ENCODE assay signal across 17 cellular contexts in the genomic region with DNA sequence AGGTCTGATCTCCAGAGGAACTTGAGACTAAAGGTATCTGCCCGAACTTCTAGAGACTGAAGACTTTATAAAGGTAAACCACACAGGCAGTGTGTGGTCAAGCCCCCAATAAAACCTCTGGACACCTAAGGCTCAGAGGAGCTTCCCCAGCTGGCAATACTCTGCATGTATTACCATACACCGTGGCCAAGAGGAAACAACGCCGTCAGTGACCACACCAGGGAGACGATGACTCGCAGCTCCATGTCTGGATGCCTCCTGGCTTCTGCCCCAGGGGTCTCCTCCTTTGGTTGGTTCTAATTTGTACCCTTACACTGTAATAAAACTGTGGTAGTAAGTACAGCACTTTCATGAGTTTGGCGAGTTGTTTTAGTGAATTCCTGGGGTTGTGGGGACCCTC. TPM values are rescaled to one million over a fixed set of nuclear protein-coding genes. Genes with fewer than 3 reads are reported as not detected.
A peak's percentile ranks its signal among the peaks of the same experiment; 100 is the strongest.
DNase-seq lines count a peak whose midpoint lies in the region; ATAC-seq and TF ChIP-seq lines count a peak whose summit lies in the region.
"Had no signal": no experiment of that assay in that cellular context is flagged by ENCODE, and none has a peak within 500 bp of the region (broad histone marks: within the 10 kb centered on the region; RNA-seq: fewer than 3 reads in every experiment).

No MANE protein-coding gene starts in this region.

- TF ChIP-seq CTCF in A673 (conservative IDR thresholded peaks at IDR 0.05; ENCODE audit: low read depth, low read length) (no peak), foreskin keratinocyte (conservative IDR thresholded peaks at IDR 0.05) (no peak)

- H3K27me3 ChIP-seq in A673 (replicated peaks; ENCODE audit: insufficient read depth, low read depth, low read length, poor library complexity) (no peaks in the 10 kb centered on the region), adipocyte (replicated peaks; ENCODE audit: control insufficient read depth, insufficient read depth, low read length) (no peaks in the 10 kb centered on the region), foreskin keratinocyte (no peaks in the 10 kb centered on the region)
- H3K27me3 ChIP-seq: Peyer's patch, upper lobe of left lung had no signal

- CTCF ChIA-PET in A673 (lab: Charles Lee), result no interaction called here

- intact Hi-C loops in A673 (cut with micrococcal nuclease; ENCODE audit: unreplicated experiment), result loop anchor here (5.0 to 10.0 kb wide), 2 partner anchors 62 to 360 kb away; no protein-coding TSS in a partner anchor

- H3K36me3 ChIP-seq in A673 (ENCODE audit: insufficient read depth, low read length, poor library complexity, severe bottlenecking), result peaks cover 4% of the 10 kb centered on the region
- peaks cover 6% of the 10 kb centered on the region for H3K36me3 ChIP-seq in adipocyte (ENCODE audit: control insufficient read depth, insufficient read depth, low read length, severe bottlenecking)

- H3K27ac ChIP-seq in A673 (ENCODE audit: low read depth, low read length, poor library complexity, severe bottlenecking) (peak overlapping the region; percentile 48), foreskin keratinocyte (no peak overlapping the region)
- H3K27ac ChIP-seq: HL-60, parathyroid adenoma, Peyer's patch, upper lobe of left lung had no signal

- H3K4me3 ChIP-seq in A673 (ENCODE audit: low read depth, low read length, poor library complexity, severe bottlenecking) (no peak overlapping the region), adipocyte (ENCODE audit: low read length) (no peak overlapping the region)
- H3K4me3 ChIP-seq: lung, Peyer's patch, upper lobe of left lung had no signal

- H3K9me3 ChIP-seq in A673 (ENCODE audit: low read depth, low read length, poor library complexity, severe bottlenecking) (no peaks in the 10 kb centered on the region), adipocyte (ENCODE audit: control insufficient read depth, low read length) (no peaks in the 10 kb centered on the region)
- H3K9me3 ChIP-seq: Peyer's patch, upper lobe of left lung had no signal

- DNase-seq in A673 (ENCODE audit: low spot score) (peak; percentile 29), HT1080 (ENCODE audit: low read depth) (peak; percentile 77), adipocyte (ENCODE audit: low read depth) (peak; percentile 40), foreskin keratinocyte (peak; percentile 18 to 39), SIG-M5 (lab: John Stamatoyannopoulos, UW) (no peak), NCI-H345 treated with DMSO at 0.1 percent for 48 hours (lab: John Stamatoyannopoulos, UW; ENCODE audit: unreplicated experiment) (no peak), KG1 (lab: John Stamatoyannopoulos, UW) (no peak)
- DNase-seq: activated CD4-positive, alpha-beta memory T cell treated with anti-CD3 and anti-CD28 coated beads, Interleukin-2, amount 10 ng/mL, durations not matched to agents 7 days and 5 days; activated effector memory CD4-positive, alpha-beta T cell treated with Interleukin-2 at 50 U/mL for 16 hours; NCI-H1092 treated with DMSO at 0.1 percent for 48 hours; NCI-H446; Peyer's patch; upper lobe of left lung had no signal

- ATAC-seq in foreskin keratinocyte (peak; percentile 68), HG03439 (IDR thresholded peaks at IDR 0.05; ENCODE audit: unreplicated experiment) (no peak)

- POLR2A ChIA-PET in A673 (lab: Charles Lee; ENCODE audit: low non-redundant PET), result no interaction called here

- no TSS peak for BruUV-seq in A673 (replicated peaks; lab: Mats Ljungman, UMichigan)

- H3K4me1 ChIP-seq in A673 (ENCODE audit: insufficient read depth, low read length, poor library complexity, severe bottlenecking) (peaks cover 11% of the 10 kb centered on the region), adipocyte (ENCODE audit: control insufficient read depth, insufficient read depth, low read length) (peaks cover 18% of the 10 kb centered on the region), foreskin keratinocyte (peaks cover 8% of the 10 kb centered on the region)
- H3K4me1 ChIP-seq: parathyroid adenoma, Peyer's patch, upper lobe of left lung had no signal

- no peak overlapping the region for H3K9ac ChIP-seq in adipocyte (ENCODE audit: low read length)
- H3K9ac ChIP-seq: parathyroid adenoma had no signal

RNA-seq across cellular contexts. Expression of gene BCL2L10, which starts 32.1 kb away (rescaled TPM):
- total RNA-seq in A673 (2021), result 0.24 TPM in 1 of 2 replicates, not detected in the other
- total RNA-seq in HT1080 (2014; rRNA removed; shearing (Covaris generic)), result not detected in 2 replicates
- not detected in 2 replicates for polyA plus RNA-seq in HT1080 (2015; cell fraction: cytosol; rRNA removed)
- polyA plus RNA-seq in HT1080 (2015; cell fraction: nucleus; rRNA removed), result 0.14 TPM in 1 of 2 replicates, not detected in the other
- total RNA-seq in foreskin keratinocyte, result 0.53 and 0.71 TPM in 2 replicates
- 0.62 and 0.77 TPM in 2 replicates for polyA plus RNA-seq in foreskin keratinocyte
- total RNA-seq: activated CD4-positive, alpha-beta memory T cell treated with anti-CD3 and anti-CD28 coated beads, Interleukin-2, amount 10 ng/mL, durations not matched to agents 7 days and 5 days had no signal

RNA-seq across cellular contexts. Expression of gene GNB5, which starts 46.5 kb away (rescaled TPM):
- total RNA-seq in A673 (2021) (22.8 and 23.3 TPM in 2 replicates), foreskin keratinocyte (34.4 and 37.5 TPM in 2 replicates)
- total RNA-seq in HT1080 (2014; rRNA removed; shearing (Covaris generic)), result 38.2 and 46.3 TPM in 2 replicates
- 34.2 and 38.6 TPM in 2 replicates for polyA plus RNA-seq in HT1080 (2015; cell fraction: cytosol; rRNA removed)
- polyA plus RNA-seq in HT1080 (2015; cell fraction: nucleus; rRNA removed), result 23.1 and 29.1 TPM in 2 replicates
- 22.0 and 22.3 TPM in 2 replicates for polyA plus RNA-seq in foreskin keratinocyte

Comparison
In these comparisons a context has a peak if more than half of its experiments do, and no peak if none do; other contexts are left out.
1. DNase-seq: peak in A673 (single experiment), HT1080 (single experiment), adipocyte (single experiment) and foreskin keratinocyte (2 of 2); none in SIG-M5 (single experiment), NCI-H345 treated with DMSO at 0.1 percent for 48 hours (single experiment) and KG1 (single experiment).